9 cellular contexts compared by ENCODE assay signal in genomic region chr13:75705395-75705794, GRCh38.
DNase-seq lines count a peak whose midpoint lies in the region; ATAC-seq and TF ChIP-seq lines count a peak whose summit lies in the region.
"Had no signal": no experiment of that assay in that cellular context is flagged by ENCODE, and none has a peak within 500 bp of the region (broad histone marks: within the 10 kb centered on the region; RNA-seq: fewer than 3 reads in every experiment).

No MANE protein-coding gene starts in this region.

- no peaks in the 10 kb centered on the region for H3K36me3 Mint-ChIP-seq in T-cell

- H3K9me3 ChIP-seq in HEK293 (ENCODE audit: control insufficient read depth, insufficient read depth, low read depth, low read length): no peaks in the 10 kb centered on the region
- no peaks in the 10 kb centered on the region for H3K9me3 ChIP-seq in left ventricle myocardium inferior (replicated peaks)
- H3K9me3 ChIP-seq: right lobe of liver had no signal

- no peaks in the 10 kb centered on the region for H3K36me3 ChIP-seq in HEK293 (ENCODE audit: control insufficient read depth in 2 of 2, insufficient read depth in 1 of 2, low read length in 2 of 2)
- no peaks in the 10 kb centered on the region for H3K36me3 ChIP-seq in left ventricle myocardium inferior
- H3K36me3 ChIP-seq: right lobe of liver had no signal

- POLR2A ChIA-PET in HEK293 (lab: Yijun Ruan, JAX): no interaction called here
- POLR2A ChIA-PET in T-cell (lab: Charles Lee): interaction anchor here in 1 of 2 donors (0.6 kb wide), 1 partner anchor 1026 kb away, joined by 5 read pairs; no protein-coding TSS in a partner anchor

- ATAC-seq in T-cell (replicated peaks in 1 of 4) (peak in 3 of 4 experiments; percentile 47 to 75 (median 48)), HG03097 (IDR thresholded peaks at IDR 0.05; ENCODE audit: low FRiP score, unreplicated experiment) (no peak)
- ATAC-seq in stimulated activated naive CD8-positive, alpha-beta T cell treated with anti-CD3 and anti-CD28 coated beads, Interleukin-15, Interleukin-2, amounts not matched to agents 100 U/mL and 50 U/mL, for 24 hours: peak; percentile 78

- H3K4me3 ChIP-seq in HEK293 (ENCODE audit: low read depth, low read length) (no peak overlapping the region), fibroblast of villous mesenchyme (ENCODE audit: low read depth, low read length) (no peak overlapping the region), left ventricle myocardium inferior (no peak overlapping the region)
- H3K4me3 ChIP-seq: right lobe of liver had no signal

- DNase-seq in T-cell (no peak), fibroblast of villous mesenchyme (ENCODE audit: low read depth) (peak; percentile 85), left ventricle myocardium inferior (no peak), NCI-H1105 (lab: John Stamatoyannopoulos, UW) (no peak)
- DNase-seq in stimulated activated naive CD8-positive, alpha-beta T cell treated with anti-CD3 and anti-CD28 coated beads, Interleukin-15, Interleukin-2, amounts not matched to agents 100 U/mL and 50 U/mL, for 24 hours: no peak
- DNase-seq: activated T-cell treated with anti-CD3 and anti-CD28 coated beads, Interleukin-2, amount 50 U/mL, for 24 hours had no signal

- H3K27ac ChIP-seq in HEK293 (ENCODE audit: extremely low read depth, low read depth, low read length) (no peak overlapping the region), left ventricle myocardium inferior (replicated peaks) (no peak overlapping the region)
- H3K27ac ChIP-seq: right lobe of liver had no signal

- intact Hi-C loops in left ventricle myocardium inferior (cut with micrococcal nuclease): no loop called here

- H3K9me3 Mint-ChIP-seq in T-cell: no peaks in the 10 kb centered on the region
- H3K9me3 Mint-ChIP-seq: activated T-cell treated with anti-CD3 and anti-CD28 coated beads, Interleukin-2, amount 50 U/mL, for 24 hours had no signal

- H3K27me3 ChIP-seq in left ventricle myocardium inferior (ENCODE audit: low read depth): no peaks in the 10 kb centered on the region
- H3K27me3 ChIP-seq: right lobe of liver had no signal

- H3K4me1 Mint-ChIP-seq in T-cell: peaks cover 6 to 9% (median 8%) of the 10 kb centered on the region in 3 donors

- H3K27me3 Mint-ChIP-seq in T-cell: no peaks in the 10 kb centered on the region
- H3K27me3 Mint-ChIP-seq: activated T-cell treated with anti-CD3 and anti-CD28 coated beads, Interleukin-2, amount 50 U/mL, for 24 hours had no signal

- TF ChIP-seq CTCF in HEK293 (tag by site-specific recombination; IDR thresholded peaks at IDR 0.05) (no peak), fibroblast of villous mesenchyme (IDR thresholded peaks at IDR 0.05; ENCODE audit: insufficient read depth, low read depth, low read length) (no peak), left ventricle myocardium inferior (IDR thresholded peaks at IDR 0.05; ENCODE audit: borderline replicate concordance) (no peak)

- peak overlapping the region in 1 of 2 donors; percentile 3 for H3K27ac Mint-ChIP-seq in T-cell
- H3K27ac Mint-ChIP-seq: activated T-cell treated with anti-CD3 and anti-CD28 coated beads, Interleukin-2, amount 50 U/mL, for 24 hours had no signal

- H3K4me3 Mint-ChIP-seq in T-cell: no peak overlapping the region
- H3K4me3 Mint-ChIP-seq: activated T-cell treated with anti-CD3 and anti-CD28 coated beads, Interleukin-2, amount 50 U/mL, for 24 hours had no signal

- CTCF ChIA-PET in HEK293 (lab: Yijun Ruan, JAX) (interaction anchor here (1.5 to 2.6 kb wide), 3 partner anchors 10 to 18 kb away, joined by 7 to 27 read pairs (median 10); no protein-coding TSS in a partner anchor), T-cell (lab: Charles Lee) (interaction anchor here in 1 of 2 donors (0.6 kb wide), 1 partner anchor 144 kb away, joined by 3 read pairs; no protein-coding TSS in a partner anchor)

- H3K4me1 ChIP-seq in HEK293 (ENCODE audit: control insufficient read depth, insufficient read depth, low read length): no peaks in the 10 kb centered on the region
- H3K4me1 ChIP-seq in left ventricle myocardium inferior: peaks cover 12% of the 10 kb centered on the region

TF ChIP-seq in HEK293, 187 proteins besides CTCF, POLR2A, EP300 and RAD21 (continues in another document):
- TF ChIP-seq ZBTB10 (tag by site-specific recombination; IDR thresholded peaks at IDR 0.05) (no peak), ZNF248 (tag by site-specific recombination; IDR thresholded peaks at IDR 0.05) (no peak), ZNF341 (tag by site-specific recombination; IDR thresholded peaks at IDR 0.05; ENCODE audit: low read depth) (no peak), KLF8 (tag by site-specific recombination; IDR thresholded peaks at IDR 0.05) (0 out of 2 replicates have a peak, but pooled peaks have one; percentile 37), BCL11A (tag by site-specific recombination; IDR thresholded peaks at IDR 0.05; ENCODE audit: low read depth) (0 out of 2 replicates have a peak, but pooled peaks have one; percentile 35), SCRT2 (tag by site-specific recombination; IDR thresholded peaks at IDR 0.05) (no peak), KLF17 (tag by site-specific recombination; IDR thresholded peaks at IDR 0.05) (peak; percentile 94), ZNF394 (tag by site-specific recombination; IDR thresholded peaks at IDR 0.05; ENCODE audit: borderline replicate concordance) (no peak), SP7 (tag by site-specific recombination; IDR thresholded peaks at IDR 0.05) (0 out of 2 replicates have a peak, but pooled peaks have one; percentile 31), ZNF76 (tag by site-specific recombination; IDR thresholded peaks at IDR 0.05; ENCODE audit: borderline replicate concordance, low read depth) (no peak), ZNF639 (tag by site-specific recombination; IDR thresholded peaks at IDR 0.05) (peak; percentile 82), SP3 (tag by site-specific recombination; IDR thresholded peaks at IDR 0.05) (0 out of 2 replicates have a peak, but pooled peaks have one; percentile 17), ZNF473 (tag by site-specific recombination; IDR thresholded peaks at IDR 0.05) (no peak), ZNF132 (tag by site-specific recombination; IDR thresholded peaks at IDR 0.05; ENCODE audit: borderline replicate concordance) (no peak), ZNF362 (tag by site-specific recombination; IDR thresholded peaks at IDR 0.05) (peak; percentile 72; the same call in 1 of the 2 replicates), ZNF660 (tag by site-specific recombination; IDR thresholded peaks at IDR 0.05) (no peak), HOXC10 (CRISPR knock-in tag; IDR thresholded peaks at IDR 0.05) (no peak), ZNF555 (tag by site-specific recombination; conservative IDR thresholded peaks at IDR 0.05) (no peak)
